8 cellular contexts compared by ENCODE assay signal in genomic region chr1:197775282-197776262, GRCh38. TPM values are rescaled to one million over a fixed set of nuclear protein-coding genes. Genes with fewer than 3 reads are reported as not detected.
DNase-seq lines count a peak whose midpoint lies in the region; ATAC-seq and TF ChIP-seq lines count a peak whose summit lies in the region.

DENND1B (minus strand) TSS chr1:197775480; CDS start chr1:197775155, 325 bp downstream.

- H3K36me3 Mint-ChIP-seq in naive thymus-derived CD8-positive, alpha-beta T cell: no peaks in the 10 kb centered on the region

- H3K27me3 Mint-ChIP-seq in naive thymus-derived CD8-positive, alpha-beta T cell: no peaks in the 10 kb centered on the region

- POLR2A ChIA-PET in OCI-LY7 (lab: Charles Lee): interaction anchor here (0.6 to 3.9 kb wide), 8 partner anchors 10 to 393 kb away, joined by 3 to 50 read pairs (median 4); partner anchors contain the start of gene C1orf53
- POLR2A ChIA-PET in naive thymus-derived CD8-positive, alpha-beta T cell (lab: Charles Lee): interaction anchor here (0.6 to 1.7 kb wide), 6 partner anchors 9 to 381 kb away, joined by 3 to 7 read pairs (median 4); partner anchors contain the start of genes C1orf53 and NEK7

- peaks cover 35% of the 10 kb centered on the region for H3K79me2 ChIP-seq in OCI-LY7 (ENCODE audit: insufficient read depth, low read depth, low read length)

- H3K9me2 ChIP-seq in OCI-LY7 (ENCODE audit: insufficient read depth, low read length): no peaks in the 10 kb centered on the region

- peaks cover 0 to 2% (median 0%) of the 10 kb centered on the region in 9 donors for H3K9me3 Mint-ChIP-seq in naive thymus-derived CD8-positive, alpha-beta T cell

- ATAC-seq in GM19372 (IDR thresholded peaks at IDR 0.05; ENCODE audit: low read depth, unreplicated experiment): peak; percentile 68
- ATAC-seq in HG03520 (IDR thresholded peaks at IDR 0.05; ENCODE audit: unreplicated experiment): peak; percentile 53
- peak; percentile 71 to 74 for ATAC-seq in naive thymus-derived CD8-positive, alpha-beta T cell

- peak; percentile 92 for DNase-seq in OCI-LY7 (ENCODE audit: low spot score)
- DNase-seq in activated T-cell treated with anti-CD3 and anti-CD28 coated beads for 48 hours (ENCODE audit: low read depth): peak; percentile 75
- peak; percentile 43 for DNase-seq in esophagus squamous epithelium (lab: John Stamatoyannopoulos, UW)
- DNase-seq in naive thymus-derived CD8-positive, alpha-beta T cell: peak; percentile 64 to 91 (median 77)
- peak; percentile 67 to 79 (median 78) for DNase-seq in stimulated activated naive CD4-positive, alpha-beta T cell (lab: John Stamatoyannopoulos, UW)

- WGBS in esophagus squamous epithelium, 2 donors: 13 to 22% methylated on average over 6 to 11 of the region's 51 CpGs

- H3K27ac ChIP-seq in C4-2B (peak within 1 kb of the TSS; percentile 88), OCI-LY7 (ENCODE audit: low read depth, low read length, poor library complexity, severe bottlenecking) (peak within 1 kb of the TSS; percentile 85), esophagus squamous epithelium (peak within 1 kb of the TSS; percentile 93 to 97 (median 96))

- H3K4me3 ChIP-seq in OCI-LY7 (ENCODE audit: low read depth, low read length, poor library complexity, severe bottlenecking): peak within 1 kb of the TSS; percentile 85
- H3K4me3 ChIP-seq in esophagus squamous epithelium: peak within 1 kb of the TSS; percentile 67 to 89 (median 79)

- peaks cover 19% of the 10 kb centered on the region for H3K36me3 ChIP-seq in OCI-LY7 (ENCODE audit: insufficient read depth, low read length)
- no peaks in the 10 kb centered on the region for H3K36me3 ChIP-seq in esophagus squamous epithelium

- peak within 1 kb of the TSS; percentile 82 for H3K4me2 ChIP-seq in OCI-LY7 (ENCODE audit: low read length)

- intact Hi-C loops in OCI-LY7 (cut with micrococcal nuclease; ENCODE audit: unreplicated experiment) (loop anchor here (2.0 to 10.0 kb wide), 6 partner anchors 127 to 1159 kb away; partner anchors contain the start of genes ASPM and C1orf53), esophagus squamous epithelium (cut with DNase I) (no loop called here)

- H3K4me1 Mint-ChIP-seq in naive thymus-derived CD8-positive, alpha-beta T cell: peaks cover 22 to 71% (median 61%) of the 10 kb centered on the region in 4 donors

- peak within 1 kb of the TSS; percentile 79 to 93 (median 91) for H3K4me3 Mint-ChIP-seq in naive thymus-derived CD8-positive, alpha-beta T cell

- peak; percentile 33 for TF ChIP-seq CTCF in C4-2B (conservative IDR thresholded peaks at IDR 0.05)
- no peak for TF ChIP-seq CTCF in OCI-LY7 (conservative IDR thresholded peaks at IDR 0.05; ENCODE audit: low read length)
- TF ChIP-seq CTCF in esophagus squamous epithelium (IDR thresholded peaks at IDR 0.05): peak in 4 of 6 experiments; percentile 10 to 41 (median 23)

- H2AFZ ChIP-seq in OCI-LY7 (ENCODE audit: low read length): peak within 1 kb of the TSS; percentile 88

- peaks cover 12% of the 10 kb centered on the region; the same call in 1 of the 2 replicates for H3K9me3 ChIP-seq in OCI-LY7 (ENCODE audit: low read length)
- H3K9me3 ChIP-seq in esophagus squamous epithelium: no peaks in the 10 kb centered on the region

- H3K27me3 ChIP-seq in esophagus squamous epithelium: no peaks in the 10 kb centered on the region

- peak within 1 kb of the TSS; percentile 92 to 99 (median 98) for H3K27ac Mint-ChIP-seq in naive thymus-derived CD8-positive, alpha-beta T cell

- no TSS peak for BruUV-seq in OCI-LY7 (replicated peaks; lab: Mats Ljungman, UMichigan)

- peaks cover 58% of the 10 kb centered on the region for H3K4me1 ChIP-seq in OCI-LY7 (ENCODE audit: insufficient read depth, low read length, poor library complexity, severe bottlenecking)
- peaks cover 18 to 63% (median 18%) of the 10 kb centered on the region in 3 donors for H3K4me1 ChIP-seq in esophagus squamous epithelium

- CTCF ChIA-PET in OCI-LY7 (lab: Charles Lee; ENCODE audit: unreplicated experiment): interaction anchor here (0.9 to 1.9 kb wide), 3 partner anchors 9 to 15 kb away, joined by 3 to 9 read pairs (median 3); no protein-coding TSS in a partner anchor

- peaks cover 17% of the 10 kb centered on the region; the same call in 1 of the 2 replicates for H4K20me1 ChIP-seq in OCI-LY7 (ENCODE audit: insufficient read depth, low read length)

- peak in 3 of 4 donors; percentile 27 to 74 (median 29) for TF ChIP-seq POLR2A in esophagus squamous epithelium (IDR thresholded peaks at IDR 0.05)

RNA-seq across cellular contexts. Expression of gene DENND1B, which starts in this region (rescaled TPM):
- 11.4 and 17.4 TPM in 2 replicates for total RNA-seq in OCI-LY7 (2014; rRNA removed; shearing (Covaris generic))
- 43.0 and 46.4 TPM in 2 replicates for total RNA-seq in OCI-LY7 (2022)
- 10 to 100 TPM; 13.6 to 25.5 (median 18.2) TPM for total RNA-seq in esophagus squamous epithelium
- 10 to 100 TPM; 10.5 to 14.0 TPM for total RNA-seq in naive thymus-derived CD8-positive, alpha-beta T cell
- polyA plus RNA-seq in naive thymus-derived CD8-positive, alpha-beta T cell: 1 to 10 TPM; 5.5 to 9.4 (median 8.0) TPM

Comparison
In these comparisons a context has a peak if more than half of its experiments do, and no peak if none do; other contexts are left out.
1. Peak in every context shown above with its lines: DNase-seq, ATAC-seq, H3K4me3 ChIP-seq and H3K27ac ChIP-seq.